1 cellular context compared by ENCODE assay signal in the genomic region with DNA sequence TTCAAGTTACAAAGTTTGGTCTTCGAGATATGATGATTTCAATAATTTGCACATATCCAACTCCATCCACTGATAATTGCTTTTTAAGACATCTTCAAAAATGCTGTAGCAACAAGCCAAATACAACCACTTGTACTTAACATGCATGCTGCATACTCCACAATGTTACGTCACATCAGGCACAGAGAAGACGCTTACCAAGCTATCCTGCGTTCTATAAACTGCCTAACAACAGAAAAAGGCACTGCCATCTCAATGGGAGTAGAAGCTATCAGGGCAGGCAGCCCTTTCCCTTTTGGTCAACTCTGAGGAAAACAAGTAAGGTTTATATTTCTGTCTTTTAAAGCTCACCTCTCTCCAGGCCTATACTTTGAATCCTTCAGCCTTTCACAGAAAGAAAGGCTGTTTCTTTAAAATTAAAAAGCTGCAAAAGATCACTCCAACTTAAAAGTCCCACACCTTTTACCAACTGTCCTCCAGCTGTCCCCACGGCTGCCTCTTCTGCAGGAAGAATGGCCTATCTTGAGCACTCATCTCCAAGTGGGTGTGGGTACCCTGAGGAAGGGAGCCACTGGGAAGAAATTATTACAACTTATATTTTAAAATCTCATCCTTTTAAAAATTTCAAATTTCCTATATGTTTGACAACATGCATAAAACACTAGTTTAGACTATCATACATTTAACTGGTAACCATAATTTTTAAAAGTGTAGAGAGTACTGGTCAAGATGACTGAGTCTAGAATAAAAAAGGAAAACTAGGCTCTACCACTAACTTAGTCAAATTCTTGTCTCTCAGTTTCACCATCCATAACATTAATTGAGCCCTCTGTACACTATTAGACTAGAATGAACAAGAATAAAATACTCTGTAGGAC.
TF ChIP-seq lines count a peak whose summit lies in the region.

No MANE protein-coding gene starts in this region.

TF ChIP-seq in K562, 482 proteins besides CTCF, POLR2A, EP300 and RAD21 (continued from another document and continues in another):
- no peak for TF ChIP-seq GMEB1 (CRISPR knock-in tag; IDR thresholded peaks at IDR 0.05)
- no peak for TF ChIP-seq FOXK1 (CRISPR knock-in tag; IDR thresholded peaks at IDR 0.05; ENCODE audit: borderline replicate concordance)
- peak; percentile 21 for TF ChIP-seq RBBP5 (IDR thresholded peaks at IDR 0.05; ENCODE audit: borderline replicate concordance, insufficient read depth, low read length, poor library complexity, severe bottlenecking)
- no peak for TF ChIP-seq RBFOX2 (IDR thresholded peaks at IDR 0.05; ENCODE audit: low read depth, low read length)
- no peak for TF ChIP-seq KHSRP (IDR thresholded peaks at IDR 0.05)
- TF ChIP-seq TCF3 (CRISPR knock-in tag; IDR thresholded peaks at IDR 0.05): no peak
- peak; percentile 6; the same call in 1 of the 2 replicates for TF ChIP-seq RFX5 (IDR thresholded peaks at IDR 0.05; ENCODE audit: low read depth, low read length)
- no peak for TF ChIP-seq FOXA1 (IDR thresholded peaks at IDR 0.05; ENCODE audit: borderline replicate concordance)
- no peak for TF ChIP-seq ZNF717 (CRISPR knock-in tag; IDR thresholded peaks at IDR 0.05)
- no peak for TF ChIP-seq VEZF1 (CRISPR knock-in tag; IDR thresholded peaks at IDR 0.05)
- TF ChIP-seq SREBF2 (CRISPR knock-in tag; IDR thresholded peaks at IDR 0.05): no peak
- TF ChIP-seq, protein P1, sequence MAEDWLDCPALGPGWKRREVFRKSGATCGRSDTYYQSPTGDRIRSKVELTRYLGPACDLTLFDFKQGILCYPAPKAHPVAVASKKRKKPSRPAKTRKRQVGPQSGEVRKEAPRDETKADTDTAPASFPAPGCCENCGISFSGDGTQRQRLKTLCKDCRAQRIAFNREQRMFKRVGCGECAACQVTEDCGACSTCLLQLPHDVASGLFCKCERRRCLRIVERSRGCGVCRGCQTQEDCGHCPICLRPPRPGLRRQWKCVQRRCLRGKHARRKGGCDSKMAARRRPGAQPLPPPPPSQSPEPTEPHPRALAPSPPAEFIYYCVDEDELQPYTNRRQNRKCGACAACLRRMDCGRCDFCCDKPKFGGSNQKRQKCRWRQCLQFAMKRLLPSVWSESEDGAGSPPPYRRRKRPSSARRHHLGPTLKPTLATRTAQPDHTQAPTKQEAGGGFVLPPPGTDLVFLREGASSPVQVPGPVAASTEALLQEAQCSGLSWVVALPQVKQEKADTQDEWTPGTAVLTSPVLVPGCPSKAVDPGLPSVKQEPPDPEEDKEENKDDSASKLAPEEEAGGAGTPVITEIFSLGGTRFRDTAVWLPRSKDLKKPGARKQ (CRISPR knock-in tag; IDR thresholded peaks at IDR 0.05): no peak
- TF ChIP-seq XRCC4 (IDR thresholded peaks at IDR 0.05; ENCODE audit: extremely low read depth, insufficient read depth, insufficient read length): no peak
- peak in 1 of 2 experiments; percentile 51; a peak in 2 of 4 replicates for TF ChIP-seq HDAC1 (IDR thresholded peaks at IDR 0.05)
- TF ChIP-seq GTF2A2 (tag; IDR thresholded peaks at IDR 0.05): no peak
- TF ChIP-seq CBX8 (IDR thresholded peaks at IDR 0.05; ENCODE audit: borderline replicate concordance, extremely low read depth, low read depth, low read length, poor library complexity, severe bottlenecking): no peak
- TF ChIP-seq, protein P2, sequence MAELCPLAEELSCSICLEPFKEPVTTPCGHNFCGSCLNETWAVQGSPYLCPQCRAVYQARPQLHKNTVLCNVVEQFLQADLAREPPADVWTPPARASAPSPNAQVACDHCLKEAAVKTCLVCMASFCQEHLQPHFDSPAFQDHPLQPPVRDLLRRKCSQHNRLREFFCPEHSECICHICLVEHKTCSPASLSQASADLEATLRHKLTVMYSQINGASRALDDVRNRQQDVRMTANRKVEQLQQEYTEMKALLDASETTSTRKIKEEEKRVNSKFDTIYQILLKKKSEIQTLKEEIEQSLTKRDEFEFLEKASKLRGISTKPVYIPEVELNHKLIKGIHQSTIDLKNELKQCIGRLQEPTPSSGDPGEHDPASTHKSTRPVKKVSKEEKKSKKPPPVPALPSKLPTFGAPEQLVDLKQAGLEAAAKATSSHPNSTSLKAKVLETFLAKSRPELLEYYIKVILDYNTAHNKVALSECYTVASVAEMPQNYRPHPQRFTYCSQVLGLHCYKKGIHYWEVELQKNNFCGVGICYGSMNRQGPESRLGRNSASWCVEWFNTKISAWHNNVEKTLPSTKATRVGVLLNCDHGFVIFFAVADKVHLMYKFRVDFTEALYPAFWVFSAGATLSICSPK (IDR thresholded peaks at IDR 0.05; ENCODE audit: borderline replicate concordance): 0 out of 2 replicates have a peak, but pooled peaks have one; percentile 32
- TF ChIP-seq ATF7 (IDR thresholded peaks at IDR 0.05): peak; percentile 67; the same call in 1 of the 2 replicates
- no peak for TF ChIP-seq MAFF (IDR thresholded peaks at IDR 0.05; ENCODE audit: low read length)
- TF ChIP-seq CREB3 (tag; conservative IDR thresholded peaks at IDR 0.05; ENCODE audit: low read depth): no peak
- no peak for TF ChIP-seq BRF2 (IDR thresholded peaks at IDR 0.05; ENCODE audit: borderline replicate concordance, insufficient read depth, insufficient read length)
- no peak for TF ChIP-seq HMG20B (CRISPR knock-in tag; IDR thresholded peaks at IDR 0.05)
- no peak for TF ChIP-seq HIVEP1 (CRISPR knock-in tag; IDR thresholded peaks at IDR 0.05)
- 0 out of 4 replicates have a peak, but pooled peaks of 1 of the 2 experiments have one; percentile 9 for TF ChIP-seq NRF1 (conservative IDR thresholded peaks at IDR 0.05 in 1 of 2, IDR thresholded peaks at IDR 0.05 in 1 of 2)
- no peak for TF ChIP-seq RFX7 (CRISPR knock-in tag; IDR thresholded peaks at IDR 0.05)
- 0 out of 4 replicates have a peak, but pooled peaks of 1 of the 2 experiments have one; percentile 31 for TF ChIP-seq MNT (conservative IDR thresholded peaks at IDR 0.05)
- peak; percentile 76 for TF ChIP-seq FOXM1 (IDR thresholded peaks at IDR 0.05; ENCODE audit: low read depth)
- no peak for TF ChIP-seq FOXM1 (CRISPR knock-in tag; IDR thresholded peaks at IDR 0.05; ENCODE audit: low read depth)
- no peak for TF ChIP-seq ETV6 (IDR thresholded peaks at IDR 0.05; ENCODE audit: borderline replicate concordance in 1 of 2, low read depth in 2 of 2, low read length in 1 of 2)
- TF ChIP-seq ETV6 (CRISPR knock-in tag; IDR thresholded peaks at IDR 0.05; ENCODE audit: borderline replicate concordance): no peak
- TF ChIP-seq GTF2E2 (tag; IDR thresholded peaks at IDR 0.05): no peak
- TF ChIP-seq ELF1 (tag; IDR thresholded peaks at IDR 0.05): no peak
- no peak for TF ChIP-seq PTBP1 (IDR thresholded peaks at IDR 0.05; ENCODE audit: low read depth, low read length)
- TF ChIP-seq CCAR2 (IDR thresholded peaks at IDR 0.05; ENCODE audit: low read depth, low read length): no peak
- TF ChIP-seq KDM4B (IDR thresholded peaks at IDR 0.05; ENCODE audit: borderline replicate concordance in 2 of 2, low read depth in 1 of 2): no peak
- peak; percentile 97 for TF ChIP-seq HMBOX1 (IDR thresholded peaks at IDR 0.05)
- TF ChIP-seq HMGXB4 (CRISPR knock-in tag; IDR thresholded peaks at IDR 0.05): no peak
- TF ChIP-seq HDAC3 (IDR thresholded peaks at IDR 0.05; ENCODE audit: borderline replicate concordance, partially characterized antibody): no peak
- TF ChIP-seq, protein P3, sequence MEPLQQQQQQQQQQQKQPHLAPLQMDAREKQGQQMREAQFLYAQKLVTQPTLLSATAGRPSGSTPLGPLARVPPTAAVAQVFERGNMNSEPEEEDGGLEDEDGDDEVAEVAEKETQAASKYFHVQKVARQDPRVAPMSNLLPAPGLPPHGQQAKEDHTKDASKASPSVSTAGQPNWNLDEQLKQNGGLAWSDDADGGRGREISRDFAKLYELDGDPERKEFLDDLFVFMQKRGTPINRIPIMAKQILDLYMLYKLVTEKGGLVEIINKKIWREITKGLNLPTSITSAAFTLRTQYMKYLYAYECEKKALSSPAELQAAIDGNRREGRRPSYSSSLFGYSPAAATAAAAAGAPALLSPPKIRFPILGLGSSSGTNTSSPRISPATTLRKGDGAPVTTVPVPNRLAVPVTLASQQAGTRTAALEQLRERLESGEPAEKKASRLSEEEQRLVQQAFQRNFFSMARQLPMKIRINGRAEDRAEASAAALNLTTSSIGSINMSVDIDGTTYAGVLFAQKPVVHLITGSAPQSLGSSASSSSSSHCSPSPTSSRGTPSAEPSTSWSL (CRISPR knock-in tag; IDR thresholded peaks at IDR 0.05; ENCODE audit: borderline replicate concordance): no peak
- no peak for TF ChIP-seq NUFIP1 (IDR thresholded peaks at IDR 0.05; ENCODE audit: partially characterized antibody)
- no peak for TF ChIP-seq ZNF184 (CRISPR knock-in tag; IDR thresholded peaks at IDR 0.05)
- no peak for TF ChIP-seq ZSCAN29 (IDR thresholded peaks at IDR 0.05)
- TF ChIP-seq RCOR1 (IDR thresholded peaks at IDR 0.05; ENCODE audit: borderline replicate concordance in 1 of 2, low read depth in 2 of 2, low read length in 2 of 2): peak in 1 of 2 experiments; percentile 52; a peak in 1 of 4 replicates
- no peak for TF ChIP-seq KAT2B (IDR thresholded peaks at IDR 0.05; ENCODE audit: low read depth, low read length)
